1 cellular context compared by ENCODE assay signal in genomic region chr3:159844383-159844730, GRCh38.
TF ChIP-seq lines count a peak whose summit lies in the region.

No MANE protein-coding gene starts in this region.

TF ChIP-seq in A549, 52 proteins besides CTCF, POLR2A, EP300 and RAD21 (continued from another document):
- TF ChIP-seq, protein P1, sequence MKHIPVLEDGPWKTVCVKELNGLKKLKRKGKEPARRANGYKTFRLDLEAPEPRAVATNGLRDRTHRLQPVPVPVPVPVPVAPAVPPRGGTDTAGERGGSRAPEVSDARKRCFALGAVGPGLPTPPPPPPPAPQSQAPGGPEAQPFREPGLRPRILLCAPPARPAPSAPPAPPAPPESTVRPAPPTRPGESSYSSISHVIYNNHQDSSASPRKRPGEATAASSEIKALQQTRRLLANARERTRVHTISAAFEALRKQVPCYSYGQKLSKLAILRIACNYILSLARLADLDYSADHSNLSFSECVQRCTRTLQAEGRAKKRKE (CRISPR knock-in tag; IDR thresholded peaks at IDR 0.05; ENCODE audit: low read depth) = no peak
- TF ChIP-seq NR3C1 (IDR thresholded peaks at IDR 0.05) (no peak), HEYL (CRISPR knock-in tag; IDR thresholded peaks at IDR 0.05) (no peak), NPAS2 (CRISPR knock-in tag; IDR thresholded peaks at IDR 0.05; ENCODE audit: borderline replicate concordance) (no peak), ZFP36 (IDR thresholded peaks at IDR 0.05; ENCODE audit: borderline replicate concordance, partially characterized antibody) (no peak), PHF8 (IDR thresholded peaks at IDR 0.05; ENCODE audit: borderline replicate concordance, low read depth) (no peak), CHD2 (IDR thresholded peaks at IDR 0.05; ENCODE audit: low read length, partially characterized antibody) (no peak)
- TF ChIP-seq, protein P2, sequence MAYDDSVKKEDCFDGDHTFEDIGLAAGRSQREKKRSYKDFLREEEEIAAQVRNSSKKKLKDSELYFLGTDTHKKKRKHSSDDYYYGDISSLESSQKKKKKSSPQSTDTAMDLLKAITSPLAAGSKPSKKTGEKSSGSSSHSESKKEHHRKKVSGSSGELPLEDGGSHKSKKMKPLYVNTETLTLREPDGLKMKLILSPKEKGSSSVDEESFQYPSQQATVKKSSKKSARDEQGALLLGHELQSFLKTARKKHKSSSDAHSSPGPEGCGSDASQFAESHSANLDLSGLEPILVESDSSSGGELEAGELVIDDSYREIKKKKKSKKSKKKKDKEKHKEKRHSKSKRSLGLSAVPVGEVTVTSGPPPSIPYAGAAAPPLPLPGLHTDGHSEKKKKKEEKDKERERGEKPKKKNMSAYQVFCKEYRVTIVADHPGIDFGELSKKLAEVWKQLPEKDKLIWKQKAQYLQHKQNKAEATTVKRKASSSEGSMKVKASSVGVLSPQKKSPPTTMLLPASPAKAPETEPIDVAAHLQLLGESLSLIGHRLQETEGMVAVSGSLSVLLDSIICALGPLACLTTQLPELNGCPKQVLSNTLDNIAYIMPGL (CRISPR knock-in tag; IDR thresholded peaks at IDR 0.05; ENCODE audit: borderline replicate concordance) = no peak
- TF ChIP-seq, protein P3, sequence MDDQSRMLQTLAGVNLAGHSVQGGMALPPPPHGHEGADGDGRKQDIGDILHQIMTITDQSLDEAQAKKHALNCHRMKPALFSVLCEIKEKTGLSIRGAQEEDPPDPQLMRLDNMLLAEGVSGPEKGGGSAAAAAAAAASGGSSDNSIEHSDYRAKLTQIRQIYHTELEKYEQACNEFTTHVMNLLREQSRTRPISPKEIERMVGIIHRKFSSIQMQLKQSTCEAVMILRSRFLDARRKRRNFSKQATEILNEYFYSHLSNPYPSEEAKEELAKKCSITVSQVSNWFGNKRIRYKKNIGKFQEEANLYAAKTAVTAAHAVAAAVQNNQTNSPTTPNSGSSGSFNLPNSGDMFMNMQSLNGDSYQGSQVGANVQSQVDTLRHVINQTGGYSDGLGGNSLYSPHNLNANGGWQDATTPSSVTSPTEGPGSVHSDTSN (IDR thresholded peaks at IDR 0.05) = no peak
TF ChIP-seq in A549: peak in this region for 0.
